2 cellular contexts compared by ENCODE assay signal in genomic region chr11:35216962-35217667, GRCh38.
A peak's percentile ranks its signal among the peaks of the same experiment; 100 is the strongest.
TF ChIP-seq lines count a peak whose summit lies in the region.

No MANE protein-coding gene starts in this region.

TF ChIP-seq in IMR-90, 13 proteins besides CTCF, POLR2A, EP300 and RAD21 (continued from another document):
- TF ChIP-seq ELK1 (IDR thresholded peaks at IDR 0.05; ENCODE audit: borderline replicate concordance, low read depth, low read length) (no peak), RFX5 (IDR thresholded peaks at IDR 0.05; ENCODE audit: low read depth, low read length) (no peak)

TF ChIP-seq in liver, 16 proteins besides CTCF, POLR2A, EP300 and RAD21 (continued from another document):
- TF ChIP-seq ZBTB33 (IDR thresholded peaks at IDR 0.05) (peak; percentile 29), RXRA (IDR thresholded peaks at IDR 0.05) (peak in 1 of 2 donors; percentile 87)
TF ChIP-seq in liver: peak in this region for 7.
